ENCODE assay signal across 1 cellular context in the genomic region with DNA sequence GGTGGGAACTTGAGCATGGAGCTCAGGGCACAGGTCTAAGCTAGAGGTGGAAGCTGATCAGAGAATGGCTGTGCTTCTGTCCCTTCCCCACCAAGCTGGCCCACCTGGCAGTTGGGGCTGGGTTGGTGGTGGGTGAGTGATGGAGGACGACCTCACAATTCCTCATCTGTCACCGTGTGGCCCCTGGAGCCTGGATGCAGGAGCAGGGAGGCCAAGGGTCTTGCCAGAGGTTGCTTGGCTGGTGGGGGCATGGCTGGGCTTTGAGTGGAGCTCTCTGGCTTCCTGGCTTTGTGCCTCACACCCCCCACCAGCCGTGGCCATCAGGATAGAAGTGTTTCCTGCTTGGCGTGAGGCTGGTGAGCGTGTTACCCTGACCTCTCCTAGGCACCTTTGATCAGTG.
TF ChIP-seq lines count a peak whose summit lies in the region.

No MANE protein-coding gene starts in this region.

TF ChIP-seq in HepG2, 621 proteins besides CTCF, POLR2A, EP300 and RAD21 (continued from another document):
- TF ChIP-seq, protein P1, sequence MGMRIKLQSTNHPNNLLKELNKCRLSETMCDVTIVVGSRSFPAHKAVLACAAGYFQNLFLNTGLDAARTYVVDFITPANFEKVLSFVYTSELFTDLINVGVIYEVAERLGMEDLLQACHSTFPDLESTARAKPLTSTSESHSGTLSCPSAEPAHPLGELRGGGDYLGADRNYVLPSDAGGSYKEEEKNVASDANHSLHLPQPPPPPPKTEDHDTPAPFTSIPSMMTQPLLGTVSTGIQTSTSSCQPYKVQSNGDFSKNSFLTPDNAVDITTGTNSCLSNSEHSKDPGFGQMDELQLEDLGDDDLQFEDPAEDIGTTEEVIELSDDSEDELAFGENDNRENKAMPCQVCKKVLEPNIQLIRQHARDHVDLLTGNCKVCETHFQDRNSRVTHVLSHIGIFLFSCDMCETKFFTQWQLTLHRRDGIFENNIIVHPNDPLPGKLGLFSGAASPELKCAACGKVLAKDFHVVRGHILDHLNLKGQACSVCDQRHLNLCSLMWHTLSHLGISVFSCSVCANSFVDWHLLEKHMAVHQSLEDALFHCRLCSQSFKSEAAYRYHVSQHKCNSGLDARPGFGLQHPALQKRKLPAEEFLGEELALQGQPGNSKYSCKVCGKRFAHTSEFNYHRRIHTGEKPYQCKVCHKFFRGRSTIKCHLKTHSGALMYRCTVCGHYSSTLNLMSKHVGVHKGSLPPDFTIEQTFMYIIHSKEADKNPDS (CRISPR knock-in tag; IDR thresholded peaks at IDR 0.05): no peak
- TF ChIP-seq ZNF816 (CRISPR knock-in tag; IDR thresholded peaks at IDR 0.05; ENCODE audit: borderline replicate concordance) (no peak), NFYC (CRISPR knock-in tag; IDR thresholded peaks at IDR 0.05) (no peak)
